ENCODE assay signal across 1 cellular context in genomic region chr11:116046127-116046526, GRCh38.
TF ChIP-seq lines count a peak whose summit lies in the region.

No MANE protein-coding gene starts in this region.

TF ChIP-seq in GM12878, 131 proteins besides CTCF, POLR2A, EP300 and RAD21 (continued from another document):
- no peak for TF ChIP-seq FOS (IDR thresholded peaks at IDR 0.05; ENCODE audit: borderline replicate concordance, extremely low read depth, insufficient read length)
- TF ChIP-seq BHLHE40 (IDR thresholded peaks at IDR 0.05; ENCODE audit: borderline replicate concordance in 1 of 2, low read depth in 2 of 2, low read length in 1 of 2): no peak
- no peak for TF ChIP-seq IRF3 (IDR thresholded peaks at IDR 0.05)
- TF ChIP-seq RFX5 (IDR thresholded peaks at IDR 0.05; ENCODE audit: low read depth, low read length): no peak
- no peak for TF ChIP-seq KAT2A (conservative IDR thresholded peaks at IDR 0.05; ENCODE audit: control insufficient read depth, low read depth, low read length)
- no peak for TF ChIP-seq ATF3 (IDR thresholded peaks at IDR 0.05; ENCODE audit: borderline replicate concordance, extremely low read depth, low read depth, low read length)
- no peak for TF ChIP-seq NFIC (IDR thresholded peaks at IDR 0.05; ENCODE audit: low read depth, low read length)
- no peak for TF ChIP-seq SREBF2 (IDR thresholded peaks at IDR 0.05; ENCODE audit: low read length)
- no peak for TF ChIP-seq TBL1XR1 (IDR thresholded peaks at IDR 0.05; ENCODE audit: low read depth, low read length)
TF ChIP-seq in GM12878: peak in this region for 0.
